In genomic region chr10:81894616-81895015, GRCh38 we compare ENCODE assay signal across 36 cellular contexts. TPM values are rescaled to one million over a fixed set of nuclear protein-coding genes. Genes with fewer than 3 reads are reported as not detected.
"Had no signal": no experiment of that assay in that cellular context is flagged by ENCODE, and none has a peak within 500 bp of the region (broad histone marks: within the 10 kb centered on the region; RNA-seq: fewer than 3 reads in every experiment).

No MANE protein-coding gene starts in this region.

- H3K27me3 Mint-ChIP-seq: activated CD4-positive, alpha-beta memory T cell treated with anti-CD3 and anti-CD28 coated beads, Interleukin-2, amount 10 ng/mL, durations not matched to agents 7 days and 5 days; activated CD4-positive, alpha-beta T cell treated with anti-CD3 and anti-CD28 coated beads for 36 hours; activated CD4-positive, alpha-beta T cell treated with anti-CD3 and anti-CD28 coated beads, Interleukin-2, amount 10 ng/mL, durations not matched to agents 7 days and 5 days; activated CD8-positive, alpha-beta memory T cell treated with anti-CD3 and anti-CD28 coated beads, Interleukin-2, amount 10 ng/mL, durations not matched to agents 7 days and 5 days; activated naive CD4-positive, alpha-beta T cell treated with anti-CD3 and anti-CD28 coated beads, Interleukin-2, amount 10 ng/mL, durations not matched to agents 7 days and 5 days; activated naive CD8-positive, alpha-beta T cell treated with anti-CD3 and anti-CD28 coated beads, Interleukin-2, amount 50 U/mL, for 24 hours; activated T-cell treated with anti-CD3 and anti-CD28 coated beads, Interleukin-2, amount 50 U/mL, for 24 hours; central memory CD8-positive, alpha-beta T cell had no signal

- H3K27me3 ChIP-seq: ascending aorta, cardiac muscle cell had no signal

- H3K36me3 ChIP-seq: ascending aorta, cardiac muscle cell had no signal

- H3K27ac ChIP-seq: ascending aorta, cardiac muscle cell, VCaP had no signal

- ATAC-seq: activated CD4-positive, alpha-beta T cell treated with anti-CD3 and anti-CD28 coated beads for 36 hours; activated CD4-positive, CD25-positive, alpha-beta regulatory T cell treated with anti-CD3 and anti-CD28 coated beads, Interleukin-2, amount 50 U/mL, for 24 hours; activated CD8-positive, alpha-beta memory T cell treated with anti-CD3 and anti-CD28 coated beads, Interleukin-2, amount 10 ng/mL, durations not matched to agents 7 days and 5 days; activated CD8-positive, alpha-beta T cell treated with anti-CD3 and anti-CD28 coated beads, Interleukin-2, amount 10 ng/mL, durations not matched to agents 7 days and 5 days; activated naive CD8-positive, alpha-beta T cell treated with anti-CD3 and anti-CD28 coated beads, Interleukin-2, amount 50 U/mL, for 24 hours; T-cell had no signal

- H3K36me3 Mint-ChIP-seq: activated CD8-positive, alpha-beta memory T cell treated with anti-CD3 and anti-CD28 coated beads, Interleukin-2, amount 10 ng/mL, durations not matched to agents 7 days and 5 days; activated naive CD4-positive, alpha-beta T cell treated with anti-CD3 and anti-CD28 coated beads, Interleukin-2, amount 10 ng/mL, durations not matched to agents 7 days and 5 days; activated naive CD4-positive, alpha-beta T cell treated with anti-CD3 and anti-CD28 coated beads, Interleukin-2, amount 50 U/mL, for 24 hours; activated naive CD8-positive, alpha-beta T cell; activated naive CD8-positive, alpha-beta T cell treated with anti-CD3 and anti-CD28 coated beads, Interleukin-2, amount 10 ng/mL, durations not matched to agents 7 days and 5 days; T-cell had no signal

- H3K27ac Mint-ChIP-seq: activated CD4-positive, alpha-beta memory T cell treated with anti-CD3 and anti-CD28 coated beads, Interleukin-2, amount 10 ng/mL, durations not matched to agents 7 days and 5 days; activated CD4-positive, alpha-beta T cell treated with anti-CD3 and anti-CD28 coated beads for 36 hours; activated CD4-positive, alpha-beta T cell treated with anti-CD3 and anti-CD28 coated beads, Interleukin-2, amount 10 ng/mL, durations not matched to agents 7 days and 5 days; activated CD8-positive, alpha-beta memory T cell treated with anti-CD3 and anti-CD28 coated beads, Interleukin-2, amount 10 ng/mL, durations not matched to agents 7 days and 5 days; activated CD8-positive, alpha-beta T cell treated with anti-CD3 and anti-CD28 coated beads, Interleukin-2, amount 10 ng/mL, durations not matched to agents 7 days and 5 days; activated naive CD4-positive, alpha-beta T cell treated with anti-CD3 and anti-CD28 coated beads, Interleukin-2, amount 10 ng/mL, durations not matched to agents 7 days and 5 days; activated naive CD4-positive, alpha-beta T cell treated with anti-CD3 and anti-CD28 coated beads, Interleukin-2, amount 50 U/mL, for 24 hours; activated naive CD8-positive, alpha-beta T cell; activated naive CD8-positive, alpha-beta T cell treated with anti-CD3 and anti-CD28 coated beads, Interleukin-2, amount 10 ng/mL, durations not matched to agents 7 days and 5 days; activated naive CD8-positive, alpha-beta T cell treated with anti-CD3 and anti-CD28 coated beads, Interleukin-2, amount 50 U/mL, for 24 hours; activated T-cell treated with anti-CD3 and anti-CD28 coated beads, Interleukin-2, amount 50 U/mL, for 24 hours; activated T-helper 2 cell treated with anti-CD3 and anti-CD28 coated beads, Interferon-gamma antibody, Interleukin-2, Interleukin-4, amounts not matched to agents 10 μg/mL and 5 μg/mL and 100 μg/mL, durations not matched to agents 14 hours and 24 hours and 36 hours; brain; T-cell; T-helper 2 cell treated with Interferon-gamma antibody and Interleukin-4, amounts not matched to agents 5 μg/mL and 100 μg/mL, for 36 hours had no signal

- DNase-seq: activated CD4-positive, alpha-beta memory T cell treated with anti-CD3 and anti-CD28 coated beads, Interleukin-2, amount 10 ng/mL, durations not matched to agents 7 days and 5 days; activated CD4-positive, alpha-beta T cell treated with anti-CD3 and anti-CD28 coated beads for 1 hour; activated CD4-positive, alpha-beta T cell treated with anti-CD3 and anti-CD28 coated beads for 36 hours; activated CD4-positive, alpha-beta T cell treated with anti-CD3 and anti-CD28 coated beads for 48 hours; activated CD4-positive, alpha-beta T cell treated with anti-CD3 and anti-CD28 coated beads, Interleukin-2, amount 10 ng/mL, durations not matched to agents 7 days and 5 days; activated CD4-positive, alpha-beta T cell treated with anti-CD3 and anti-CD28 coated beads, Interleukin-2, amount 50 U/mL, for 48 hours; activated CD4-positive, CD25-positive, alpha-beta regulatory T cell; activated CD8-positive, alpha-beta memory T cell treated with anti-CD3 and anti-CD28 coated beads for 24 hours; activated CD8-positive, alpha-beta memory T cell treated with anti-CD3 and anti-CD28 coated beads, Interleukin-2, amount 10 ng/mL, durations not matched to agents 7 days and 5 days; activated CD8-positive, alpha-beta memory T cell treated with anti-CD3 and anti-CD28 coated beads, Interleukin-2, amount 50 U/mL, for 48 hours; activated CD8-positive, alpha-beta T cell treated with anti-CD3 and anti-CD28 coated beads, Interleukin-2, amount 10 ng/mL, durations not matched to agents 7 days and 5 days; activated effector memory CD4-positive, alpha-beta T cell treated with Interleukin-2 at 50 U/mL for 16 hours; activated gamma-delta T cell; activated naive CD4-positive, alpha-beta T cell treated with anti-CD3 and anti-CD28 coated beads, Interleukin-2, amount 10 ng/mL, durations not matched to agents 7 days and 5 days; activated naive CD4-positive, alpha-beta T cell treated with Interleukin-2 at 50 U/mL for 16 hours; activated naive CD8-positive, alpha-beta T cell treated with anti-CD3 and anti-CD28 coated beads, Interleukin-2, amount 10 ng/mL, durations not matched to agents 7 days and 5 days; activated naive CD8-positive, alpha-beta T cell treated with anti-CD3 and anti-CD28 coated beads, Interleukin-2, amount 50 U/mL, for 24 hours; activated T-cell treated with anti-CD3 and anti-CD28 coated beads, Interleukin-2, amount 50 U/mL, for 24 hours; activated T-cell treated with anti-CD3 and anti-CD28 coated beads, Interleukin-2, amount 50 U/mL, for 48 hours; anterior cingulate cortex; caudate nucleus; T-cell; T-helper 2 cell; T-helper 9 cell had no signal

- H3K4me1 ChIP-seq: ascending aorta had no signal

- H3K4me3 ChIP-seq: ascending aorta, cardiac muscle cell had no signal

- H3K9me3 Mint-ChIP-seq: activated CD4-positive, alpha-beta T cell treated with anti-CD3 and anti-CD28 coated beads, Interleukin-2, amount 10 ng/mL, durations not matched to agents 7 days and 5 days; activated naive CD4-positive, alpha-beta T cell treated with anti-CD3 and anti-CD28 coated beads, Interleukin-2, amount 10 ng/mL, durations not matched to agents 7 days and 5 days; activated naive CD4-positive, alpha-beta T cell treated with anti-CD3 and anti-CD28 coated beads, Interleukin-2, amount 50 U/mL, for 24 hours; activated T-cell treated with anti-CD3 and anti-CD28 coated beads, Interleukin-2, amount 50 U/mL, for 24 hours; activated T-helper 2 cell treated with anti-CD3 and anti-CD28 coated beads, Interferon-gamma antibody, Interleukin-2, Interleukin-4, amounts not matched to agents 10 μg/mL and 5 μg/mL and 100 μg/mL, durations not matched to agents 14 hours and 24 hours and 36 hours; brain; T-helper 2 cell treated with Interferon-gamma antibody and Interleukin-4, amounts not matched to agents 5 μg/mL and 100 μg/mL, for 36 hours had no signal

- H3K9me3 ChIP-seq: ascending aorta had no signal

- H3K4me1 Mint-ChIP-seq: activated CD4-positive, alpha-beta memory T cell treated with anti-CD3 and anti-CD28 coated beads, Interleukin-2, amount 10 ng/mL, durations not matched to agents 7 days and 5 days; activated CD4-positive, alpha-beta T cell treated with anti-CD3 and anti-CD28 coated beads for 36 hours; activated CD4-positive, alpha-beta T cell treated with anti-CD3 and anti-CD28 coated beads, Interleukin-2, amount 10 ng/mL, durations not matched to agents 7 days and 5 days; activated CD8-positive, alpha-beta memory T cell treated with anti-CD3 and anti-CD28 coated beads, Interleukin-2, amount 10 ng/mL, durations not matched to agents 7 days and 5 days; activated naive CD4-positive, alpha-beta T cell treated with anti-CD3 and anti-CD28 coated beads, Interleukin-2, amount 10 ng/mL, durations not matched to agents 7 days and 5 days; activated naive CD4-positive, alpha-beta T cell treated with anti-CD3 and anti-CD28 coated beads, Interleukin-2, amount 50 U/mL, for 24 hours; activated naive CD8-positive, alpha-beta T cell treated with anti-CD3 and anti-CD28 coated beads, Interleukin-2, amount 10 ng/mL, durations not matched to agents 7 days and 5 days; activated naive CD8-positive, alpha-beta T cell treated with anti-CD3 and anti-CD28 coated beads, Interleukin-2, amount 50 U/mL, for 24 hours; central memory CD8-positive, alpha-beta T cell; T-cell had no signal

- H3K4me3 Mint-ChIP-seq: activated CD4-positive, alpha-beta memory T cell treated with anti-CD3 and anti-CD28 coated beads, Interleukin-2, amount 10 ng/mL, durations not matched to agents 7 days and 5 days; activated CD4-positive, alpha-beta T cell treated with anti-CD3 and anti-CD28 coated beads for 36 hours; activated CD4-positive, alpha-beta T cell treated with anti-CD3 and anti-CD28 coated beads, Interleukin-2, amount 10 ng/mL, durations not matched to agents 7 days and 5 days; activated CD8-positive, alpha-beta memory T cell treated with anti-CD3 and anti-CD28 coated beads, Interleukin-2, amount 10 ng/mL, durations not matched to agents 7 days and 5 days; activated CD8-positive, alpha-beta T cell treated with anti-CD3 and anti-CD28 coated beads, Interleukin-2, amount 10 ng/mL, durations not matched to agents 7 days and 5 days; activated naive CD4-positive, alpha-beta T cell treated with anti-CD3 and anti-CD28 coated beads, Interleukin-2, amount 10 ng/mL, durations not matched to agents 7 days and 5 days; activated naive CD4-positive, alpha-beta T cell treated with anti-CD3 and anti-CD28 coated beads, Interleukin-2, amount 50 U/mL, for 24 hours; activated naive CD8-positive, alpha-beta T cell; activated naive CD8-positive, alpha-beta T cell treated with anti-CD3 and anti-CD28 coated beads, Interleukin-2, amount 10 ng/mL, durations not matched to agents 7 days and 5 days; activated naive CD8-positive, alpha-beta T cell treated with anti-CD3 and anti-CD28 coated beads, Interleukin-2, amount 50 U/mL, for 24 hours; activated T-cell treated with anti-CD3 and anti-CD28 coated beads, Interleukin-2, amount 50 U/mL, for 24 hours; brain; central memory CD8-positive, alpha-beta T cell; T-cell; T-helper 2 cell treated with Interferon-gamma antibody and Interleukin-4, amounts not matched to agents 5 μg/mL and 100 μg/mL, for 36 hours had no signal

RNA-seq across cellular contexts. Expression of gene NRG3, which starts 19.6 kb away (rescaled TPM):
- total RNA-seq: activated CD4-positive, alpha-beta memory T cell treated with anti-CD3 and anti-CD28 coated beads, Interleukin-2, amount 10 ng/mL, durations not matched to agents 7 days and 5 days; activated CD4-positive, alpha-beta T cell treated with anti-CD3 and anti-CD28 coated beads for 36 hours; activated CD4-positive, alpha-beta T cell treated with anti-CD3 and anti-CD28 coated beads, Interleukin-2, amount 10 ng/mL, durations not matched to agents 7 days and 5 days; activated CD8-positive, alpha-beta memory T cell treated with anti-CD3 and anti-CD28 coated beads, Interleukin-2, amount 10 ng/mL, durations not matched to agents 7 days and 5 days; activated CD8-positive, alpha-beta T cell treated with anti-CD3 and anti-CD28 coated beads, Interleukin-2, amount 10 ng/mL, durations not matched to agents 7 days and 5 days; activated naive CD8-positive, alpha-beta T cell treated with anti-CD3 and anti-CD28 coated beads, Interleukin-2, amount 10 ng/mL, durations not matched to agents 7 days and 5 days; activated T-helper 2 cell treated with anti-CD3 and anti-CD28 coated beads, Interferon-gamma antibody, Interleukin-2, Interleukin-4, amounts not matched to agents 10 μg/mL and 5 μg/mL and 100 μg/mL, durations not matched to agents 14 hours and 24 hours and 36 hours; bronchial epithelial cell; T-helper 1 cell treated with Interleukin-12 subunit alpha and Interleukin-12 subunit beta and Interleukin-4 antibody, amounts not matched to agents 30 ng/mL and 1 ng/mL, for 36 hours had no signal
